ENCODE assay signal across 1 cellular context in genomic region chr5:156375895-156376495, GRCh38.
TF ChIP-seq lines count a peak whose summit lies in the region.

No MANE protein-coding gene starts in this region.

TF ChIP-seq in GM12878, 131 proteins besides CTCF, POLR2A, EP300 and RAD21 (continued from another document):
- TF ChIP-seq, protein P1, sequence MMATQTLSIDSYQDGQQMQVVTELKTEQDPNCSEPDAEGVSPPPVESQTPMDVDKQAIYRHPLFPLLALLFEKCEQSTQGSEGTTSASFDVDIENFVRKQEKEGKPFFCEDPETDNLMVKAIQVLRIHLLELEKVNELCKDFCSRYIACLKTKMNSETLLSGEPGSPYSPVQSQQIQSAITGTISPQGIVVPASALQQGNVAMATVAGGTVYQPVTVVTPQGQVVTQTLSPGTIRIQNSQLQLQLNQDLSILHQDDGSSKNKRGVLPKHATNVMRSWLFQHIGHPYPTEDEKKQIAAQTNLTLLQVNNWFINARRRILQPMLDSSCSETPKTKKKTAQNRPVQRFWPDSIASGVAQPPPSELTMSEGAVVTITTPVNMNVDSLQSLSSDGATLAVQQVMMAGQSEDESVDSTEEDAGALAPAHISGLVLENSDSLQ (IDR thresholded peaks at IDR 0.05) = 0 out of 2 replicates have a peak, but pooled peaks have one; percentile 18
- no peak for TF ChIP-seq TCF7 (IDR thresholded peaks at IDR 0.05; ENCODE audit: borderline replicate concordance)
- TF ChIP-seq, protein P2, sequence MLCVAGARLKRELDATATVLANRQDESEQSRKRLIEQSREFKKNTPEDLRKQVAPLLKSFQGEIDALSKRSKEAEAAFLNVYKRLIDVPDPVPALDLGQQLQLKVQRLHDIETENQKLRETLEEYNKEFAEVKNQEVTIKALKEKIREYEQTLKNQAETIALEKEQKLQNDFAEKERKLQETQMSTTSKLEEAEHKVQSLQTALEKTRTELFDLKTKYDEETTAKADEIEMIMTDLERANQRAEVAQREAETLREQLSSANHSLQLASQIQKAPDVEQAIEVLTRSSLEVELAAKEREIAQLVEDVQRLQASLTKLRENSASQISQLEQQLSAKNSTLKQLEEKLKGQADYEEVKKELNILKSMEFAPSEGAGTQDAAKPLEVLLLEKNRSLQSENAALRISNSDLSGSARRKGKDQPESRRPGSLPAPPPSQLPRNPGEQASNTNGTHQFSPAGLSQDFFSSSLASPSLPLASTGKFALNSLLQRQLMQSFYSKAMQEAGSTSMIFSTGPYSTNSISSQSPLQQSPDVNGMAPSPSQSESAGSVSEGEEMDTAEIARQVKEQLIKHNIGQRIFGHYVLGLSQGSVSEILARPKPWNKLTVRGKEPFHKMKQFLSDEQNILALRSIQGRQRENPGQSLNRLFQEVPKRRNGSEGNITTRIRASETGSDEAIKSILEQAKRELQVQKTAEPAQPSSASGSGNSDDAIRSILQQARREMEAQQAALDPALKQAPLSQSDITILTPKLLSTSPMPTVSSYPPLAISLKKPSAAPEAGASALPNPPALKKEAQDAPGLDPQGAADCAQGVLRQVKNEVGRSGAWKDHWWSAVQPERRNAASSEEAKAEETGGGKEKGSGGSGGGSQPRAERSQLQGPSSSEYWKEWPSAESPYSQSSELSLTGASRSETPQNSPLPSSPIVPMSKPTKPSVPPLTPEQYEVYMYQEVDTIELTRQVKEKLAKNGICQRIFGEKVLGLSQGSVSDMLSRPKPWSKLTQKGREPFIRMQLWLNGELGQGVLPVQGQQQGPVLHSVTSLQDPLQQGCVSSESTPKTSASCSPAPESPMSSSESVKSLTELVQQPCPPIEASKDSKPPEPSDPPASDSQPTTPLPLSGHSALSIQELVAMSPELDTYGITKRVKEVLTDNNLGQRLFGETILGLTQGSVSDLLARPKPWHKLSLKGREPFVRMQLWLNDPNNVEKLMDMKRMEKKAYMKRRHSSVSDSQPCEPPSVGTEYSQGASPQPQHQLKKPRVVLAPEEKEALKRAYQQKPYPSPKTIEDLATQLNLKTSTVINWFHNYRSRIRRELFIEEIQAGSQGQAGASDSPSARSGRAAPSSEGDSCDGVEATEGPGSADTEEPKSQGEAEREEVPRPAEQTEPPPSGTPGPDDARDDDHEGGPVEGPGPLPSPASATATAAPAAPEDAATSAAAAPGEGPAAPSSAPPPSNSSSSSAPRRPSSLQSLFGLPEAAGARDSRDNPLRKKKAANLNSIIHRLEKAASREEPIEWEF (IDR thresholded peaks at IDR 0.05; ENCODE audit: insufficient replicate concordance, low read depth, low read length) = no peak
- no peak for TF ChIP-seq GATAD2B (conservative IDR thresholded peaks at IDR 0.05; ENCODE audit: low read depth)
- TF ChIP-seq, protein P3, sequence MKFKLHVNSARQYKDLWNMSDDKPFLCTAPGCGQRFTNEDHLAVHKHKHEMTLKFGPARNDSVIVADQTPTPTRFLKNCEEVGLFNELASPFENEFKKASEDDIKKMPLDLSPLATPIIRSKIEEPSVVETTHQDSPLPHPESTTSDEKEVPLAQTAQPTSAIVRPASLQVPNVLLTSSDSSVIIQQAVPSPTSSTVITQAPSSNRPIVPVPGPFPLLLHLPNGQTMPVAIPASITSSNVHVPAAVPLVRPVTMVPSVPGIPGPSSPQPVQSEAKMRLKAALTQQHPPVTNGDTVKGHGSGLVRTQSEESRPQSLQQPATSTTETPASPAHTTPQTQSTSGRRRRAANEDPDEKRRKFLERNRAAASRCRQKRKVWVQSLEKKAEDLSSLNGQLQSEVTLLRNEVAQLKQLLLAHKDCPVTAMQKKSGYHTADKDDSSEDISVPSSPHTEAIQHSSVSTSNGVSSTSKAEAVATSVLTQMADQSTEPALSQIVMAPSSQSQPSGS (IDR thresholded peaks at IDR 0.05; ENCODE audit: low read length) = no peak
- TF ChIP-seq MEF2B (IDR thresholded peaks at IDR 0.05; ENCODE audit: partially characterized antibody, poor library complexity, severe bottlenecking) = no peak
- no peak for TF ChIP-seq SREBF1 (IDR thresholded peaks at IDR 0.05; ENCODE audit: low read length)
- TF ChIP-seq SUZ12 (IDR thresholded peaks at IDR 0.05; ENCODE audit: unreplicated experiment) = no peak
- peak; percentile 36; the same call in 1 of the 2 replicates for TF ChIP-seq CREM (IDR thresholded peaks at IDR 0.05; ENCODE audit: low read depth)
- TF ChIP-seq CREB1 (IDR thresholded peaks at IDR 0.05; ENCODE audit: low read depth) = 0 out of 2 replicates have a peak, but pooled peaks have one; percentile 65
